In genomic region chr2:182435754-182436153, GRCh38 we compare ENCODE assay signal across 20 cellular contexts. TPM values are rescaled to one million over a fixed set of nuclear protein-coding genes. Genes with fewer than 3 reads are reported as not detected.
DNase-seq lines count a peak whose midpoint lies in the region; ATAC-seq and TF ChIP-seq lines count a peak whose summit lies in the region.
"Had no signal": no experiment of that assay in that cellular context is flagged by ENCODE, and none has a peak within 500 bp of the region (broad histone marks: within the 10 kb centered on the region; RNA-seq: fewer than 3 reads in every experiment).

No MANE protein-coding gene starts in this region.

- H3K4me2 ChIP-seq in hepatocyte = no peak overlapping the region

- no peak for DNase-seq in right cardiac atrium
- no peak for DNase-seq in Right ventricle myocardium inferior (ENCODE audit: missing footprints)
- DNase-seq in ascending aorta (ENCODE audit: low spot score in 2 of 2) = no peak
- peak; percentile 67 for DNase-seq in fibroblast of the aortic adventitia (ENCODE audit: low read depth)
- DNase-seq in stromal cell of bone marrow (ENCODE audit: low read depth) = peak; percentile 57
- DNase-seq in hepatocyte (ENCODE audit: low spot score) = no peak
- DNase-seq in NCI-H2171 treated with DMSO at 0.1 percent for 48 hours (lab: John Stamatoyannopoulos, UW) = no peak
- DNase-seq in T1000 (lab: John Stamatoyannopoulos, UW) = no peak
- DNase-seq: ACHN; activated naive CD4-positive, alpha-beta T cell treated with anti-CD3 and anti-CD28 coated beads, Interleukin-2, amount 50 U/mL, for 16 hours; activated T-cell treated with anti-CD3 and anti-CD28 coated beads, Interleukin-2, amount 50 U/mL, for 48 hours; NCI-H1092 treated with DMSO at 0.1 percent for 48 hours; NCI-H524 treated with DMSO at 0.1 percent for 48 hours; retina; SHP77 treated with DMSO at 0.1 percent for 48 hours; stimulated activated naive CD8-positive, alpha-beta T cell treated with anti-CD3 and anti-CD28 coated beads, Interleukin-15, Interleukin-2, amounts not matched to agents 100 U/mL and 50 U/mL, for 24 hours; T-helper 17 cell; upper lobe of left lung had no signal

- H3K9me3 ChIP-seq in right cardiac atrium (ENCODE audit: control insufficient read depth, low read length) = no peaks in the 10 kb centered on the region
- no peaks in the 10 kb centered on the region for H3K9me3 ChIP-seq in ascending aorta
- no peaks in the 10 kb centered on the region for H3K9me3 ChIP-seq in hepatocyte (ENCODE audit: low read depth)
- H3K9me3 ChIP-seq: upper lobe of left lung had no signal

- H2AFZ ChIP-seq in hepatocyte = no peak overlapping the region

- H3K36me3 ChIP-seq in ascending aorta (no peaks in the 10 kb centered on the region), hepatocyte (replicated peaks; ENCODE audit: insufficient read depth, low read depth) (no peaks in the 10 kb centered on the region)
- H3K36me3 ChIP-seq: upper lobe of left lung had no signal

- ATAC-seq in right cardiac atrium (peak; percentile 40 to 70), Right ventricle myocardium inferior (no peak)
- ATAC-seq: stimulated activated naive CD8-positive, alpha-beta T cell treated with anti-CD3 and anti-CD28 coated beads, Interleukin-15, Interleukin-2, amounts not matched to agents 100 U/mL and 50 U/mL, for 24 hours; T-helper 17 cell; WTC11 had no signal

- intact Hi-C loops in right cardiac atrium (cut with DNase I) (no loop called here), Right ventricle myocardium inferior (cut with DNase I) (no loop called here), ascending aorta (cut with DNase I) (no loop called here)

- no peak overlapping the region for H3K4me3 ChIP-seq in right cardiac atrium (ENCODE audit: low read length)
- no peak overlapping the region for H3K4me3 ChIP-seq in ascending aorta
- no peak overlapping the region for H3K4me3 ChIP-seq in fibroblast of the aortic adventitia (ENCODE audit: low read depth, low read length)
- no peak overlapping the region for H3K4me3 ChIP-seq in hepatocyte
- H3K4me3 ChIP-seq: upper lobe of left lung had no signal

- no peak overlapping the region for H3K27ac ChIP-seq in right cardiac atrium (ENCODE audit: low read length)
- H3K27ac ChIP-seq in ascending aorta = peak overlapping the region; percentile 30 to 53
- H3K27ac ChIP-seq in hepatocyte = no peak overlapping the region
- H3K27ac ChIP-seq: upper lobe of left lung had no signal

- no peaks in the 10 kb centered on the region for H3K9me2 ChIP-seq in hepatocyte (replicated peaks; ENCODE audit: insufficient read depth)

- H3K79me2 ChIP-seq in hepatocyte = no peaks in the 10 kb centered on the region

- no peaks in the 10 kb centered on the region for H3K27me3 ChIP-seq in right cardiac atrium (ENCODE audit: control insufficient read depth, insufficient read depth)
- no peaks in the 10 kb centered on the region for H3K27me3 ChIP-seq in ascending aorta
- H3K27me3 ChIP-seq in hepatocyte = no peaks in the 10 kb centered on the region
- H3K27me3 ChIP-seq: upper lobe of left lung had no signal

- H4K20me1 ChIP-seq in hepatocyte (ENCODE audit: insufficient read depth, poor library complexity, severe bottlenecking) = no peaks in the 10 kb centered on the region

- TF ChIP-seq CTCF in ascending aorta (IDR thresholded peaks at IDR 0.05) (no peak), fibroblast of the aortic adventitia (IDR thresholded peaks at IDR 0.05; ENCODE audit: insufficient read depth, low read length) (no peak), hepatocyte (IDR thresholded peaks at IDR 0.05; ENCODE audit: poor library complexity) (no peak)

- H3K4me1 ChIP-seq in right cardiac atrium (ENCODE audit: control insufficient read depth, insufficient read depth, low read length) = no peaks in the 10 kb centered on the region
- H3K4me1 ChIP-seq in ascending aorta = no peaks in the 10 kb centered on the region
- H3K4me1 ChIP-seq in hepatocyte (ENCODE audit: insufficient read depth) = no peaks in the 10 kb centered on the region
- H3K4me1 ChIP-seq: upper lobe of left lung had no signal

- 58% methylated on average over 1 of the region's 1 CpG for WGBS in right cardiac atrium
- WGBS in hepatocyte (ENCODE audit: low lambda C conversion rate, missing lambda C conversion rate) = 94% methylated on average over 1 of the region's 1 CpG

RNA-seq across cellular contexts. Expression of gene PDE1A, which starts 8.9 kb away (rescaled TPM):
- total RNA-seq in right cardiac atrium (10 to 100 TPM; 13.9 to 16.0 (median 15.1) TPM), Right ventricle myocardium inferior (14.6 TPM), ascending aorta (4.8 TPM), fibroblast of the aortic adventitia (ENCODE audit: low replicate concordance) (18.7 and 34.9 TPM in 2 replicates), hepatocyte (4.7 TPM in 2 replicates)
- polyA plus RNA-seq in right cardiac atrium (6.1 TPM), hepatocyte (1.0 and 1.7 TPM in 2 replicates)
- total RNA-seq: Daoy, T-helper 17 cell, WTC11 had no signal

Comparison
In these comparisons a context has a peak if more than half of its experiments do, and no peak if none do; other contexts are left out.
1. DNase-seq: peak in fibroblast of the aortic adventitia (single experiment) and stromal cell of bone marrow (single experiment); none in right cardiac atrium (0 of 3), Right ventricle myocardium inferior (single experiment), ascending aorta (0 of 2), hepatocyte (single experiment), NCI-H2171 treated with DMSO at 0.1 percent for 48 hours (single experiment) and T1000 (single experiment).
2. H3K27ac ChIP-seq: peak in ascending aorta (2 of 2); none in right cardiac atrium (single experiment) and hepatocyte (single experiment).